1 cellular context compared by ENCODE assay signal in the genomic region with DNA sequence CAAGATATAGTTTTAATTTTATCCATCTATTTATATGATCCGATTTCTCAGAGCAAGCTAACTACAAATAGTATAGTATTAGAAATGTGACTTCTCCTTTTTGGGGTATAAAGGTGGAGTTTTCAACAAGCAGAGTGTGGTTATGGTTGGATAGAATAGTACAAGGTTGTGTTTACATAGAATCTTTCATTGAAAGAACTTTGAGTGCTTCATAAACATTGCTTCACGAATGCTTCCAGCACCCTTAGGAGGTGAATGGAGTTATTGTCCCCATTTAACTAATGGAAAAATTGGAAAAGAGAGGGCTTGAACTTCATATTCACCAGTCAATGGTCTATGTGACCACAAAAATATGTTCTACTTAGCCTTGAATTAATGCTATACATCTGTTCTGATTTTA.
TF ChIP-seq lines count a peak whose summit lies in the region.

No MANE protein-coding gene starts in this region.

TF ChIP-seq in HepG2, 621 proteins besides CTCF, POLR2A, EP300 and RAD21 (continued from another document):
- TF ChIP-seq, protein P1, sequence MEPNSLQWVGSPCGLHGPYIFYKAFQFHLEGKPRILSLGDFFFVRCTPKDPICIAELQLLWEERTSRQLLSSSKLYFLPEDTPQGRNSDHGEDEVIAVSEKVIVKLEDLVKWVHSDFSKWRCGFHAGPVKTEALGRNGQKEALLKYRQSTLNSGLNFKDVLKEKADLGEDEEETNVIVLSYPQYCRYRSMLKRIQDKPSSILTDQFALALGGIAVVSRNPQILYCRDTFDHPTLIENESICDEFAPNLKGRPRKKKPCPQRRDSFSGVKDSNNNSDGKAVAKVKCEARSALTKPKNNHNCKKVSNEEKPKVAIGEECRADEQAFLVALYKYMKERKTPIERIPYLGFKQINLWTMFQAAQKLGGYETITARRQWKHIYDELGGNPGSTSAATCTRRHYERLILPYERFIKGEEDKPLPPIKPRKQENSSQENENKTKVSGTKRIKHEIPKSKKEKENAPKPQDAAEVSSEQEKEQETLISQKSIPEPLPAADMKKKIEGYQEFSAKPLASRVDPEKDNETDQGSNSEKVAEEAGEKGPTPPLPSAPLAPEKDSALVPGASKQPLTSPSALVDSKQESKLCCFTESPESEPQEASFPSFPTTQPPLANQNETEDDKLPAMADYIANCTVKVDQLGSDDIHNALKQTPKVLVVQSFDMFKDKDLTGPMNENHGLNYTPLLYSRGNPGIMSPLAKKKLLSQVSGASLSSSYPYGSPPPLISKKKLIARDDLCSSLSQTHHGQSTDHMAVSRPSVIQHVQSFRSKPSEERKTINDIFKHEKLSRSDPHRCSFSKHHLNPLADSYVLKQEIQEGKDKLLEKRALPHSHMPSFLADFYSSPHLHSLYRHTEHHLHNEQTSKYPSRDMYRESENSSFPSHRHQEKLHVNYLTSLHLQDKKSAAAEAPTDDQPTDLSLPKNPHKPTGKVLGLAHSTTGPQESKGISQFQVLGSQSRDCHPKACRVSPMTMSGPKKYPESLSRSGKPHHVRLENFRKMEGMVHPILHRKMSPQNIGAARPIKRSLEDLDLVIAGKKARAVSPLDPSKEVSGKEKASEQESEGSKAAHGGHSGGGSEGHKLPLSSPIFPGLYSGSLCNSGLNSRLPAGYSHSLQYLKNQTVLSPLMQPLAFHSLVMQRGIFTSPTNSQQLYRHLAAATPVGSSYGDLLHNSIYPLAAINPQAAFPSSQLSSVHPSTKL (CRISPR knock-in tag; IDR thresholded peaks at IDR 0.05), result peak; percentile 91
- TF ChIP-seq MIER2 (CRISPR knock-in tag; IDR thresholded peaks at IDR 0.05) (peak; percentile 13; the same call in 1 of the 2 replicates), ZNF564 (CRISPR knock-in tag; IDR thresholded peaks at IDR 0.05) (no peak), SOX6 (IDR thresholded peaks at IDR 0.05) (no peak), SOX6 (CRISPR knock-in tag; IDR thresholded peaks at IDR 0.05) (peak; percentile 65; the same call in 1 of the 2 replicates), GFI1 (CRISPR knock-in tag; IDR thresholded peaks at IDR 0.05; ENCODE audit: borderline replicate concordance) (peak; percentile 53; the same call in 1 of the 2 replicates), ZFP82 (CRISPR knock-in tag; IDR thresholded peaks at IDR 0.05; ENCODE audit: borderline replicate concordance) (no peak)
- TF ChIP-seq, protein P2, sequence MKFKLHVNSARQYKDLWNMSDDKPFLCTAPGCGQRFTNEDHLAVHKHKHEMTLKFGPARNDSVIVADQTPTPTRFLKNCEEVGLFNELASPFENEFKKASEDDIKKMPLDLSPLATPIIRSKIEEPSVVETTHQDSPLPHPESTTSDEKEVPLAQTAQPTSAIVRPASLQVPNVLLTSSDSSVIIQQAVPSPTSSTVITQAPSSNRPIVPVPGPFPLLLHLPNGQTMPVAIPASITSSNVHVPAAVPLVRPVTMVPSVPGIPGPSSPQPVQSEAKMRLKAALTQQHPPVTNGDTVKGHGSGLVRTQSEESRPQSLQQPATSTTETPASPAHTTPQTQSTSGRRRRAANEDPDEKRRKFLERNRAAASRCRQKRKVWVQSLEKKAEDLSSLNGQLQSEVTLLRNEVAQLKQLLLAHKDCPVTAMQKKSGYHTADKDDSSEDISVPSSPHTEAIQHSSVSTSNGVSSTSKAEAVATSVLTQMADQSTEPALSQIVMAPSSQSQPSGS (CRISPR knock-in tag; IDR thresholded peaks at IDR 0.05), result peak; percentile 63; the same call in 1 of the 2 replicates
